In the genomic region with DNA sequence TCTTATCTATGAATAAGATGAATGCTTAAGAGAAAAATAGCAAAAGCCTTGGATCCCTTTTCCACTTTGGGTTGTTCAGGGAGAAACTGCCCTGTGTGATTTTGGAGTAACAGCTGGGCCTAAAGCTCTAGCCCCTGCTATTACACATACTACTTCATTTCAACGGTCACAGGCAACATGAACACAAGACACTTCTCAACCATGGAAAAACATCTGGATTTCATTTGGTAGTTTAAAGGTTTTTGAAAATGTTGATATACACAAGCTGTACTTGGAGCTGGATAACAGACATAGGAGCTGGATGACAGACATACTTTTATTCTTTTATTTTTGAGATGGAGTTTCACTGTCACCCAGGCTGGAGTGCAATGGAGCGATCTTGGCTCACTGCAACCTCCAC, we compare ENCODE assay signal across 21 cellular contexts.
"Had no signal": no experiment of that assay in that cellular context is flagged by ENCODE, and none has a peak within 500 bp of the region (broad histone marks: within the 10 kb centered on the region; RNA-seq: fewer than 3 reads in every experiment).

No MANE protein-coding gene starts in this region.

- H3K27ac ChIP-seq: adrenal gland, gastrocnemius medialis, heart left ventricle, thyroid gland had no signal

- H3K9me3 ChIP-seq: adrenal gland, gastrocnemius medialis, heart left ventricle, spleen, thyroid gland had no signal

- H3K4me3 ChIP-seq: adrenal gland, gastrocnemius medialis, heart left ventricle, spleen, thyroid gland had no signal

- H3K27me3 Mint-ChIP-seq: activated CD4-positive, alpha-beta T cell treated with anti-CD3 and anti-CD28 coated beads, Interleukin-2, amount 10 ng/mL, durations not matched to agents 24 days and 14 days; activated CD8-positive, alpha-beta T cell treated with anti-CD3 and anti-CD28 coated beads for 36 hours; activated naive CD4-positive, alpha-beta T cell treated with anti-CD3 and anti-CD28 coated beads, Interleukin-2, amount 10 ng/mL, durations not matched to agents 7 days and 5 days; naive thymus-derived CD4-positive, alpha-beta T cell; stimulated activated naive B cell treated with anti-CD40 and anti-IgM and Interleukin-4, amounts not matched to agents 10 μg/mL and 1 μg/mL and 100 μg/mL, for 72 hours; T-cell had no signal

- ATAC-seq: activated CD8-positive, alpha-beta T cell treated with anti-CD3 and anti-CD28 coated beads for 36 hours; activated T-cell treated with anti-CD3 and anti-CD28 coated beads, Interleukin-2, amount 50 U/mL, for 4 hours; esophagus mucosa; gastrocnemius medialis; heart left ventricle; left ventricle myocardium superior; naive thymus-derived CD4-positive, alpha-beta T cell; stimulated activated naive B cell treated with anti-CD40 and anti-IgM and Interleukin-4, amounts not matched to agents 10 μg/mL and 1 μg/mL and 100 μg/mL, for 72 hours; T-cell had no signal

- H3K27me3 ChIP-seq: adrenal gland, gastrocnemius medialis, heart left ventricle, spleen, thyroid gland had no signal

- H3K9me3 Mint-ChIP-seq: activated CD4-positive, alpha-beta T cell treated with anti-CD3 and anti-CD28 coated beads, Interleukin-2, amount 10 ng/mL, durations not matched to agents 24 days and 14 days; activated CD8-positive, alpha-beta T cell treated with anti-CD3 and anti-CD28 coated beads for 36 hours; activated naive CD4-positive, alpha-beta T cell treated with anti-CD3 and anti-CD28 coated beads, Interleukin-2, amount 10 ng/mL, durations not matched to agents 7 days and 5 days; activated T-cell treated with anti-CD3 and anti-CD28 coated beads, Interleukin-2, amount 50 U/mL, for 4 hours; stimulated activated naive B cell treated with anti-CD40 and anti-IgM and Interleukin-4, amounts not matched to agents 10 μg/mL and 1 μg/mL and 100 μg/mL, for 72 hours had no signal

- H3K4me3 Mint-ChIP-seq: activated CD4-positive, alpha-beta T cell treated with anti-CD3 and anti-CD28 coated beads, Interleukin-2, amount 10 ng/mL, durations not matched to agents 24 days and 14 days; activated CD8-positive, alpha-beta T cell treated with anti-CD3 and anti-CD28 coated beads for 36 hours; activated naive CD4-positive, alpha-beta T cell treated with anti-CD3 and anti-CD28 coated beads, Interleukin-2, amount 10 ng/mL, durations not matched to agents 7 days and 5 days; activated T-cell treated with anti-CD3 and anti-CD28 coated beads, Interleukin-2, amount 50 U/mL, for 4 hours; stimulated activated naive B cell treated with anti-CD40 and anti-IgM and Interleukin-4, amounts not matched to agents 10 μg/mL and 1 μg/mL and 100 μg/mL, for 72 hours had no signal

- H3K27ac Mint-ChIP-seq: activated CD4-positive, alpha-beta T cell treated with anti-CD3 and anti-CD28 coated beads, Interleukin-2, amount 10 ng/mL, durations not matched to agents 24 days and 14 days; activated CD8-positive, alpha-beta T cell treated with anti-CD3 and anti-CD28 coated beads for 36 hours; stimulated activated naive B cell treated with anti-CD40 and anti-IgM and Interleukin-4, amounts not matched to agents 10 μg/mL and 1 μg/mL and 100 μg/mL, for 72 hours; T-cell had no signal

- DNase-seq: activated CD4-positive, alpha-beta T cell treated with anti-CD3 and anti-CD28 coated beads, Interleukin-2, amount 10 ng/mL, durations not matched to agents 24 days and 14 days; activated CD4-positive, CD25-positive, alpha-beta regulatory T cell; activated CD8-positive, alpha-beta T cell treated with anti-CD3 and anti-CD28 coated beads for 36 hours; activated effector memory CD4-positive, alpha-beta T cell treated with Interleukin-2 at 50 U/mL for 16 hours; activated naive CD4-positive, alpha-beta T cell treated with anti-CD3 and anti-CD28 coated beads, Interleukin-2, amount 10 ng/mL, durations not matched to agents 7 days and 5 days; activated T-cell treated with anti-CD3 and anti-CD28 coated beads, Interleukin-2, amount 50 U/mL, for 4 hours; adrenal gland; cerebellar nuclear complex; cortex of kidney; effector CD4-positive, alpha-beta T cell; gastrocnemius medialis; heart left ventricle; left ventricle myocardium superior; naive thymus-derived CD4-positive, alpha-beta T cell; retina; spleen; stimulated activated naive B cell treated with anti-CD40 and anti-IgM and Interleukin-4, amounts not matched to agents 10 μg/mL and 1 μg/mL and 100 μg/mL, for 72 hours; T-cell; T-helper 9 cell; thyroid gland had no signal
